In the genomic region with DNA sequence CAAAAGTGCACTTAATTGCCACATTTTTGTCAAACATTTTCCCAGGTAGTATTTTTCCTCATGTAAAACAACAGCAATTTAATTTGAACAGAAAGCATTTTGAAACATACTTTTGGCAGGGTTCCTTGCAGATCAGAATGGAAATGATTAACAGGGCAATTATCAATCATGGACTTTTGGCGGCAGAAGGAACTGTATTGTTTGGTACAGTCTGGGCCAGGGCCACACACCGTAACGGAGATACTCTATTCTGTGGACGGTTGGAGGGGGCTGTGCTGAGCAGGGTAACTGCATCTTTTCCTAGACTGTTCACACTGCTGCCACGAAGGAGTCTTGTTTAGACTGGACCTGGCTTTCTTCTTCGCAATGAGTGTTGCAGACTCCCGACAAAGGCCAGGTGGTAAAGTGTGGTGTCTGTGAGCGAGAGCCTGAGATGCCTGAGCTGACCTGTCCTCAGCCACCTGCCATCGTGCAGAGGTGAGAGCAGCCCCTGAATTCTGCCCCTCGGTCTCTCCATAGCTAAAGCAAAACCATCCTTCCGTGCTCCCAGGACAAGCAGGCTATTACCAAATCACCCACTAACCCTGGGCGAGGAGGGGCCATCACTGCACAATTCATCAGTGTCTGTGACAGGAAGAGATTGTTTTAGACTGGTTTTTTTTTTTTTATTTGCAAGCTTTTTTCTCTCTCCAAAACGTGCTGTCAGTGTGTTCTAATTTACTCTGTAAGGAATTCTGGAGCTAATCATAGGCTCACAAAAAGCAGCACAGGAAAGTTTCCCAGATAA, we compare ENCODE assay signal across 15 cellular contexts.
DNase-seq lines count a peak whose midpoint lies in the region; ATAC-seq and TF ChIP-seq lines count a peak whose summit lies in the region.
"Had no signal": no experiment of that assay in that cellular context is flagged by ENCODE, and none has a peak within 500 bp of the region (broad histone marks: within the 10 kb centered on the region; RNA-seq: fewer than 3 reads in every experiment).

No MANE protein-coding gene starts in this region.

- peak overlapping the region; percentile 2 for H3K9ac ChIP-seq in skeletal muscle satellite cell (ENCODE audit: low read depth, low read length)
- H3K9ac ChIP-seq: BLaER1, parathyroid adenoma had no signal

- POLR2A ChIA-PET in naive thymus-derived CD4-positive, alpha-beta T cell (lab: Charles Lee): no interaction called here

- no peak overlapping the region for H3K27ac Mint-ChIP-seq in naive thymus-derived CD4-positive, alpha-beta T cell
- H3K27ac Mint-ChIP-seq: activated CD4-positive, alpha-beta T cell treated with anti-CD3 and anti-CD28 coated beads, Interleukin-2, amount 10 ng/mL, durations not matched to agents 7 days and 5 days had no signal

- H3K4me3 ChIP-seq in skeletal muscle satellite cell (ENCODE audit: low read length): no peak overlapping the region
- no peak overlapping the region for H3K4me3 ChIP-seq in naive thymus-derived CD4-positive, alpha-beta T cell (ENCODE audit: low read length)
- H3K4me3 ChIP-seq: BLaER1, tibial artery had no signal

- peak; percentile 22 for ATAC-seq in left colon
- ATAC-seq in naive thymus-derived CD4-positive, alpha-beta T cell: no peak
- no peak for ATAC-seq in HG02973 (IDR thresholded peaks at IDR 0.05; ENCODE audit: unreplicated experiment)

- CTCF ChIA-PET in naive thymus-derived CD4-positive, alpha-beta T cell (lab: Charles Lee): no interaction called here

- H3K36me3 Mint-ChIP-seq in naive thymus-derived CD4-positive, alpha-beta T cell: no peaks in the 10 kb centered on the region

- peak overlapping the region; percentile 38 for H3K4me2 ChIP-seq in skeletal muscle satellite cell (ENCODE audit: low read length)
- H3K4me2 ChIP-seq: BLaER1 had no signal

- peaks cover 0 to 24% (median 8%) of the 10 kb centered on the region in 5 donors for H3K27me3 Mint-ChIP-seq in naive thymus-derived CD4-positive, alpha-beta T cell
- H3K27me3 Mint-ChIP-seq: central memory CD8-positive, alpha-beta T cell had no signal

- H3K27ac ChIP-seq in VCaP: peak overlapping the region; percentile 65
- H3K27ac ChIP-seq in naive thymus-derived CD4-positive, alpha-beta T cell (ENCODE audit: low read depth, low read length): no peak overlapping the region
- H3K27ac ChIP-seq: BLaER1, parathyroid adenoma, tibial artery had no signal

- no peaks in the 10 kb centered on the region for H3K27me3 ChIP-seq in skeletal muscle satellite cell (ENCODE audit: control insufficient read depth, insufficient read depth, low read length)
- H3K27me3 ChIP-seq in naive thymus-derived CD4-positive, alpha-beta T cell (ENCODE audit: control insufficient read depth in 2 of 2, insufficient read depth in 2 of 2, low read length in 2 of 2): no peaks in the 10 kb centered on the region
- H3K27me3 ChIP-seq: tibial artery had no signal

- H3K9me3 ChIP-seq in skeletal muscle satellite cell (replicated peaks; ENCODE audit: low read length): no peaks in the 10 kb centered on the region
- H3K9me3 ChIP-seq in naive thymus-derived CD4-positive, alpha-beta T cell (ENCODE audit: control insufficient read depth in 2 of 3, low read length in 3 of 3): no peaks in the 10 kb centered on the region
- H3K9me3 ChIP-seq: BLaER1, tibial artery had no signal

- H3K4me3 Mint-ChIP-seq in naive thymus-derived CD4-positive, alpha-beta T cell: no peak overlapping the region
- H3K4me3 Mint-ChIP-seq: activated CD4-positive, alpha-beta T cell treated with anti-CD3 and anti-CD28 coated beads, Interleukin-2, amount 10 ng/mL, durations not matched to agents 7 days and 5 days; central memory CD8-positive, alpha-beta T cell had no signal

- peaks cover 2 to 9% (median 5%) of the 10 kb centered on the region in 7 donors for H3K4me1 Mint-ChIP-seq in naive thymus-derived CD4-positive, alpha-beta T cell

- peaks cover 12% of the 10 kb centered on the region for H3K36me3 ChIP-seq in skeletal muscle satellite cell (ENCODE audit: insufficient read depth, low read length)
- H3K36me3 ChIP-seq in naive thymus-derived CD4-positive, alpha-beta T cell (ENCODE audit: control insufficient read depth in 2 of 3, insufficient read depth in 3 of 3, low read length in 3 of 3): no peaks in the 10 kb centered on the region
- H3K36me3 ChIP-seq: BLaER1, tibial artery had no signal

- peaks cover 76% of the 10 kb centered on the region for H3K4me1 ChIP-seq in skeletal muscle satellite cell (ENCODE audit: control insufficient read depth, insufficient read depth, low read length)
- no peaks in the 10 kb centered on the region for H3K4me1 ChIP-seq in naive thymus-derived CD4-positive, alpha-beta T cell (ENCODE audit: control insufficient read depth in 2 of 2, insufficient read depth in 2 of 2, low read length in 2 of 2)

- TF ChIP-seq CTCF in VCaP (conservative IDR thresholded peaks at IDR 0.05): no peak

- intact Hi-C loops in left colon (cut with DNase I, micrococcal nuclease): no loop called here
- intact Hi-C loops in naive thymus-derived CD4-positive, alpha-beta T cell (cut with micrococcal nuclease): loop anchor here in 1 of 2 donors (10.0 kb wide), 1 partner anchor 174 kb away; no protein-coding TSS in a partner anchor

- DNase-seq in EH (ENCODE audit: low read depth): peak; percentile 61
- peak in 1 of 2 donors; percentile 30 for DNase-seq in left colon
- DNase-seq in naive thymus-derived CD4-positive, alpha-beta T cell: no peak
- DNase-seq in Kasumi-1 (lab: John Stamatoyannopoulos, UW): no peak
- DNase-seq in NOMO-1 treated with DMSO at 0.1 percent for 48 hours (lab: John Stamatoyannopoulos, UW; ENCODE audit: unreplicated experiment): no peak
- DNase-seq: activated CD4-positive, alpha-beta T cell treated with anti-CD3 and anti-CD28 coated beads, Interleukin-2, amount 10 ng/mL, durations not matched to agents 7 days and 5 days; activated gamma-delta T cell; NCI-H510A treated with DMSO at 0.1 percent for 48 hours had no signal

- H3K9me3 Mint-ChIP-seq in naive thymus-derived CD4-positive, alpha-beta T cell: no peaks in the 10 kb centered on the region
- H3K9me3 Mint-ChIP-seq: activated CD4-positive, alpha-beta T cell treated with anti-CD3 and anti-CD28 coated beads, Interleukin-2, amount 10 ng/mL, durations not matched to agents 7 days and 5 days; central memory CD8-positive, alpha-beta T cell had no signal
